ENCODE assay signal across 26 cellular contexts in genomic region chr3:128270559-128271492, GRCh38.
DNase-seq lines count a peak whose midpoint lies in the region; ATAC-seq and TF ChIP-seq lines count a peak whose summit lies in the region.
"Had no signal": no experiment of that assay in that cellular context is flagged by ENCODE, and none has a peak within 500 bp of the region (broad histone marks: within the 10 kb centered on the region; RNA-seq: fewer than 3 reads in every experiment).

No MANE protein-coding gene starts in this region.

- no peak overlapping the region for H3K27ac ChIP-seq in mammary epithelial cell (ENCODE audit: insufficient read depth, low read depth, low read length)
- no peak overlapping the region for H3K27ac ChIP-seq in esophagus squamous epithelium
- H3K27ac ChIP-seq: gastroesophageal sphincter, Peyer's patch, right lobe of liver, stomach, tibial nerve, WERI-Rb-1 had no signal

- TF ChIP-seq CTCF in GM13976 (IDR thresholded peaks at IDR 0.05; ENCODE audit: borderline replicate concordance, control extremely low read depth, extremely low read depth, insufficient read depth, missing control alignments) (no peak), mammary epithelial cell (conservative IDR thresholded peaks at IDR 0.05 in 1 of 2, IDR thresholded peaks at IDR 0.05 in 1 of 2; ENCODE audit: extremely low read depth in 1 of 2, insufficient read depth in 1 of 2, low read depth in 1 of 2, low read length in 2 of 2) (no peak), esophagus squamous epithelium (IDR thresholded peaks at IDR 0.05) (no peak)

- H3K4me2 ChIP-seq in mammary epithelial cell (ENCODE audit: insufficient read depth, low read depth, low read length): no peak overlapping the region

- H3K9ac ChIP-seq in mammary epithelial cell (ENCODE audit: insufficient read depth, low read length): no peak overlapping the region

- no peak overlapping the region for H3K4me3 ChIP-seq in mammary epithelial cell (replicated peaks in 1 of 3; ENCODE audit: insufficient read depth in 1 of 3, low read depth in 2 of 3, low read length in 3 of 3)
- no peak overlapping the region for H3K4me3 ChIP-seq in esophagus squamous epithelium
- H3K4me3 ChIP-seq: gastroesophageal sphincter, Peyer's patch, right lobe of liver, stomach, tibial nerve had no signal

- in situ Hi-C loops in GM13976 (cut with MboI; ENCODE audit: low sequenced_read_pairs, unreplicated experiment) (no loop called here), mammary epithelial cell (cut with MboI; ENCODE audit: low sequenced_read_pairs in 2 of 2) (no loop called here)

- H3K9me3 ChIP-seq in mammary epithelial cell (replicated peaks; ENCODE audit: insufficient read depth, low read length) (no peaks in the 10 kb centered on the region), esophagus squamous epithelium (no peaks in the 10 kb centered on the region)
- H3K9me3 ChIP-seq: gastroesophageal sphincter, Peyer's patch, right lobe of liver, stomach, tibial nerve had no signal

- H4K20me1 ChIP-seq in mammary epithelial cell (ENCODE audit: insufficient read depth, low read length): no peaks in the 10 kb centered on the region

- WGBS in mammary epithelial cell (ENCODE audit: low coverage, missing lambda C conversion rate): 74% methylated on average over 7 of the region's 7 CpGs
- WGBS in esophagus squamous epithelium, 2 donors: 51 to 77% methylated on average over 3 to 5 of the region's 7 CpGs

- H3K27me3 ChIP-seq in mammary epithelial cell (ENCODE audit: insufficient read depth, low read length): no peaks in the 10 kb centered on the region
- H3K27me3 ChIP-seq in esophagus squamous epithelium: no peaks in the 10 kb centered on the region
- H3K27me3 ChIP-seq: gastroesophageal sphincter, Peyer's patch, right lobe of liver, stomach, tibial nerve had no signal

- CTCF ChIA-PET in mammary epithelial cell (lab: Charles Lee; ENCODE audit: low non-redundant PET): no interaction called here

- no peak for TF ChIP-seq POLR2A in esophagus squamous epithelium (IDR thresholded peaks at IDR 0.05)

- no peak overlapping the region for H2AFZ ChIP-seq in mammary epithelial cell (ENCODE audit: low read depth, low read length)

- H3K4me1 ChIP-seq in mammary epithelial cell (ENCODE audit: insufficient read depth, low read length): peaks cover 35% of the 10 kb centered on the region
- H3K4me1 ChIP-seq in esophagus squamous epithelium: no peaks in the 10 kb centered on the region
- H3K4me1 ChIP-seq: gastroesophageal sphincter, Peyer's patch, right lobe of liver had no signal

- intact Hi-C loops in mammary epithelial cell (cut with micrococcal nuclease): no loop called here
- intact Hi-C loops in esophagus squamous epithelium (cut with DNase I): no loop called here

- DNase-seq in GM13976 (ENCODE audit: low spot score) (peak; percentile 18), HPDE6-E6E7 (ENCODE audit: extremely low spot score) (peak; percentile 20), mammary epithelial cell (peak; percentile 70), islet precursor cell (peak; percentile 65), esophagus squamous epithelium (lab: John Stamatoyannopoulos, UW) (no peak), NCI-H1417 treated with DMSO at 0.1 percent for 48 hours (lab: John Stamatoyannopoulos, UW) (no peak)
- DNase-seq: activated CD4-positive, alpha-beta T cell treated with anti-CD3 and anti-CD28 coated beads, Interleukin-2, amount 50 U/mL, for 1 hour; activated naive CD4-positive, alpha-beta T cell treated with Interleukin-2 at 50 U/mL for 16 hours; activated T-cell treated with anti-CD3 and anti-CD28 coated beads for 4 hours; CD4-positive, alpha-beta memory T cell; central memory CD4-positive, alpha-beta T cell; effector CD4-positive, alpha-beta T cell; GF-D8; Karpas-422; NCI-H510A; Peyer's patch; right lobe of liver; stomach; WERI-Rb-1 had no signal

- ATAC-seq in HG02588 (IDR thresholded peaks at IDR 0.05; ENCODE audit: unreplicated experiment): no peak
- no peak for ATAC-seq in GM18858 (IDR thresholded peaks at IDR 0.05; ENCODE audit: unreplicated experiment)
- ATAC-seq: esophagus mucosa; gastroesophageal sphincter; HCT116; natural killer cell treated with Interleukin-12 subunit alpha and Interleukin-12 subunit beta and Interleukin-15 and Interleukin-18, amount 100 ng/mL, for 72 hours; right lobe of liver had no signal

- no TSS peak for BruUV-seq in mammary epithelial cell (replicated peaks; lab: Mats Ljungman, UMichigan)

- no peaks in the 10 kb centered on the region for H3K79me2 ChIP-seq in mammary epithelial cell (ENCODE audit: insufficient read depth, low read length)

- no peaks in the 10 kb centered on the region for H3K36me3 ChIP-seq in mammary epithelial cell (ENCODE audit: insufficient read depth, low read length)
- H3K36me3 ChIP-seq in esophagus squamous epithelium: peaks cover 0 to 42% (median 0%) of the 10 kb centered on the region in 3 donors
- H3K36me3 ChIP-seq: WERI-Rb-1 had no signal

- dilution Hi-C loops in mammary epithelial cell (cut with HindIII; ENCODE audit: low sequenced_read_pairs): no loop called here

Comparison
In these comparisons a context has a peak if more than half of its experiments do, and no peak if none do; other contexts are left out.
1. DNase-seq: peak in GM13976 (single experiment), HPDE6-E6E7 (single experiment), mammary epithelial cell (single experiment) and islet precursor cell (single experiment); none in esophagus squamous epithelium (single experiment) and NCI-H1417 treated with DMSO at 0.1 percent for 48 hours (single experiment).